ENCODE assay signal across 22 cellular contexts in the genomic region with DNA sequence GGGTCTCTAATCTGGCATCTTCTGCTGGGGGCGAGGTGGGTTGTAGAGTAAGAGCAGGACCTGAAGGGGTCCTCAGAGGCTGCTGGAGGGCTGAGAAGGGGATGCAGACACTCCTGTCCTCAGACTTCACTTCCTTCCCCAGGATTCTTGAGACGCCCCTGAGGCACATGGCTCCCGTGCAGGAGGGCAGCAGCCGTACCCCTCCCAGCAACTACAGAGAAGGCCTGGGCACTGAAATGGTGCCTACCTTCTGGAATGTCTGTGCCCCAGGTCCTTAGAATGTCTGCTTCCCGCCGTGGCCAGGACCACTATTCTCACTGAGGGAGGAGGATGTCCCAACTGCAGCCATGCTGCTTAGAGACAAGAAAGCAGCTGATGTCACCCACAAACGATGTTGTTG. TPM values are rescaled to one million over a fixed set of nuclear protein-coding genes. Genes with fewer than 3 reads are reported as not detected.
"Had no signal": no experiment of that assay in that cellular context is flagged by ENCODE, and none has a peak within 500 bp of the region (broad histone marks: within the 10 kb centered on the region; RNA-seq: fewer than 3 reads in every experiment).

No MANE protein-coding gene starts in this region.

- H3K27ac Mint-ChIP-seq: naive thymus-derived CD8-positive, alpha-beta T cell; stimulated activated naive CD8-positive, alpha-beta T cell treated with anti-CD3 and anti-CD28 coated beads, Interleukin-15, amount 100 ng/mL, for 72 hours had no signal

- H3K4me1 ChIP-seq: gastrocnemius medialis, left lung, lower lobe of right lung, pancreas, suprapubic skin, transverse colon, vagina had no signal

- H3K9me3 ChIP-seq: pancreas had no signal

- H3K27ac ChIP-seq: dorsolateral prefrontal cortex, epithelial cell of prostate, gastrocnemius medialis, left lung, lower lobe of right lung, neutrophil, pancreas, skin epidermis, suprapubic skin, transverse colon, vagina had no signal

- H3K4me3 ChIP-seq: dorsolateral prefrontal cortex, gastrocnemius medialis, left lung, lower lobe of right lung, pancreas, skin epidermis, suprapubic skin, transverse colon, vagina had no signal

- H3K4me3 Mint-ChIP-seq: naive thymus-derived CD8-positive, alpha-beta T cell; stimulated activated naive CD8-positive, alpha-beta T cell treated with anti-CD3 and anti-CD28 coated beads, Interleukin-15, amount 100 ng/mL, for 72 hours had no signal

- H3K36me3 ChIP-seq: lower lobe of right lung, neutrophil had no signal

- DNase-seq: effector CD4-positive, alpha-beta T cell; foreskin fibroblast; gastrocnemius medialis; head of caudate nucleus; lower lobe of right lung; naive thymus-derived CD8-positive, alpha-beta T cell; stimulated activated CD4-positive, alpha-beta T cell treated with anti-CD3 and anti-CD28 coated beads, Interleukin-15, amount 100 ng/mL, for 24 hours; stimulated activated CD4-positive, alpha-beta T cell treated with anti-CD3 and anti-CD28 coated beads, Interleukin-2, amount 100 ng/mL, for 48 hours; stimulated activated naive CD4-positive, alpha-beta T cell; stimulated activated naive CD8-positive, alpha-beta T cell treated with anti-CD3 and anti-CD28 coated beads, Interleukin-15, amount 100 ng/mL, for 72 hours; transverse colon had no signal

- ATAC-seq: esophagus mucosa; gastrocnemius medialis; left lung; lower lobe of right lung; naive thymus-derived CD8-positive, alpha-beta T cell; pancreas; stimulated activated naive CD8-positive, alpha-beta T cell treated with anti-CD3 and anti-CD28 coated beads, Interleukin-15, amount 100 ng/mL, for 72 hours had no signal

- H3K27me3 Mint-ChIP-seq: naive thymus-derived CD8-positive, alpha-beta T cell; progenitor cell of endocrine pancreas; stimulated activated naive CD8-positive, alpha-beta T cell treated with anti-CD3 and anti-CD28 coated beads, Interleukin-15, amount 100 ng/mL, for 72 hours had no signal

- H3K4me1 Mint-ChIP-seq: naive thymus-derived CD8-positive, alpha-beta T cell; stimulated activated naive CD8-positive, alpha-beta T cell treated with anti-CD3 and anti-CD28 coated beads, Interleukin-15, amount 100 ng/mL, for 72 hours had no signal

- H3K27me3 ChIP-seq: dorsolateral prefrontal cortex, gastrocnemius medialis, left lung, neutrophil, pancreas, suprapubic skin, transverse colon, vagina had no signal

RNA-seq across cellular contexts. Expression of a gene that starts 52.0 kb away (rescaled TPM):
- total RNA-seq: glomerular endothelial cell; naive thymus-derived CD8-positive, alpha-beta T cell had no signal
